ENCODE assay signal across 19 cellular contexts in genomic region chr2:1856922-1857321, GRCh38.
DNase-seq lines count a peak whose midpoint lies in the region; ATAC-seq and TF ChIP-seq lines count a peak whose summit lies in the region.
"Had no signal": no experiment of that assay in that cellular context is flagged by ENCODE, and none has a peak within 500 bp of the region (broad histone marks: within the 10 kb centered on the region; RNA-seq: fewer than 3 reads in every experiment).

No MANE protein-coding gene starts in this region.

- H2BK12ac ChIP-seq in mesenchymal stem cell (ENCODE audit: low read length in 2 of 2): no peak overlapping the region

- no peak for ATAC-seq in HG03565 (IDR thresholded peaks at IDR 0.05; ENCODE audit: unreplicated experiment)
- ATAC-seq: gastroesophageal sphincter; stimulated activated naive B cell treated with anti-CD40 and anti-IgM and Interleukin-4, amounts not matched to agents 10 μg/mL and 1 μg/mL and 100 μg/mL, for 72 hours had no signal

- H2BK120ac ChIP-seq in mesenchymal stem cell (ENCODE audit: low read depth, low read length): no peak overlapping the region

- H3K9me3 ChIP-seq in GM23248 (ENCODE audit: low read depth) (no peaks in the 10 kb centered on the region), fibroblast of lung (ENCODE audit: control insufficient read depth, insufficient read depth, low read depth, low read length) (no peaks in the 10 kb centered on the region), mesenchymal stem cell (ENCODE audit: control insufficient read depth, low read length) (no peaks in the 10 kb centered on the region)
- H3K9me3 ChIP-seq: gastroesophageal sphincter, prostate gland had no signal

- no peaks in the 10 kb centered on the region for H3F3A ChIP-seq in GM23248 (ENCODE audit: insufficient read depth)

- no peak overlapping the region for H4K8ac ChIP-seq in mesenchymal stem cell (ENCODE audit: low read length)

- H3K9me2 ChIP-seq in GM23248 (ENCODE audit: insufficient read depth): no peaks in the 10 kb centered on the region

- peaks cover 51% of the 10 kb centered on the region for H3K27me3 ChIP-seq in GM23248 (replicated peaks; ENCODE audit: insufficient read depth)
- peaks cover 8% of the 10 kb centered on the region for H3K27me3 ChIP-seq in fibroblast of lung (ENCODE audit: control insufficient read depth, insufficient read depth, low read length)
- peaks cover 17 to 48% of the 10 kb centered on the region in 2 experiments for H3K27me3 ChIP-seq in mesenchymal stem cell (ENCODE audit: control insufficient read depth in 1 of 2, insufficient read depth in 1 of 2, low read length in 2 of 2)

- WGBS in GM23248 (ENCODE audit: low coverage in 1 of 2, low lambda C conversion rate in 2 of 2, missing lambda C conversion rate in 2 of 2), 2 experiments: 58 to 62% methylated on average over 7 of the region's 7 CpGs
- 76% methylated on average over 6 of the region's 7 CpGs for WGBS in mesenchymal stem cell

- no peak overlapping the region for H2BK5ac ChIP-seq in mesenchymal stem cell (ENCODE audit: low read depth, low read length, poor library complexity, severe bottlenecking)

- H2BK15ac ChIP-seq in mesenchymal stem cell (ENCODE audit: low read depth, poor library complexity, severe bottlenecking): no peak overlapping the region

- no peak overlapping the region for H4K91ac ChIP-seq in mesenchymal stem cell (ENCODE audit: low read length)

- no peak overlapping the region for H3K23ac ChIP-seq in mesenchymal stem cell (ENCODE audit: low read length in 2 of 2)

- no peak overlapping the region for H3K4me3 ChIP-seq in GM23248
- H3K4me3 ChIP-seq in fibroblast of lung (replicated peaks in 1 of 4; ENCODE audit: control extremely low read depth in 1 of 4, insufficient read depth in 1 of 4, low read depth in 3 of 4, low read length in 4 of 4): no peak overlapping the region
- H3K4me3 ChIP-seq in mesenchymal stem cell (ENCODE audit: insufficient read depth in 1 of 2, low read depth in 1 of 2, low read length in 2 of 2): no peak overlapping the region
- H3K4me3 ChIP-seq: cardiac muscle cell, gastroesophageal sphincter, prostate gland had no signal

- H3K18ac ChIP-seq in mesenchymal stem cell (ENCODE audit: low read depth in 1 of 2, low read length in 2 of 2): no peak overlapping the region

- no peak for TF ChIP-seq CTCF in fibroblast of lung (conservative IDR thresholded peaks at IDR 0.05 in 1 of 2, IDR thresholded peaks at IDR 0.05 in 1 of 2; ENCODE audit: low read depth in 1 of 2, low read length in 2 of 2)

- H3K27ac ChIP-seq in GM23248 (no peak overlapping the region), fibroblast of lung (ENCODE audit: insufficient read depth, low read length) (no peak overlapping the region), mesenchymal stem cell (ENCODE audit: low read length, poor library complexity, severe bottlenecking) (no peak overlapping the region)
- H3K27ac ChIP-seq: C4-2B, cardiac muscle cell, gastroesophageal sphincter, prostate gland had no signal

- no peaks in the 10 kb centered on the region for H3K79me1 ChIP-seq in mesenchymal stem cell (replicated peaks; ENCODE audit: low read length, poor library complexity, severe bottlenecking)

- H3K36me3 ChIP-seq in GM23248 (ENCODE audit: low read depth): no peaks in the 10 kb centered on the region
- H3K36me3 ChIP-seq in fibroblast of lung (ENCODE audit: control insufficient read depth, insufficient read depth, low read length): no peaks in the 10 kb centered on the region
- H3K36me3 ChIP-seq in mesenchymal stem cell (ENCODE audit: control insufficient read depth in 1 of 2, insufficient read depth in 2 of 2, low read depth in 1 of 2, low read length in 2 of 2): no peaks in the 10 kb centered on the region
- H3K36me3 ChIP-seq: cardiac muscle cell, gastroesophageal sphincter, prostate gland had no signal

- H2AFZ ChIP-seq in GM23248 (no peak overlapping the region), fibroblast of lung (ENCODE audit: low read length) (no peak overlapping the region), mesenchymal stem cell (ENCODE audit: low read depth, low read length) (no peak overlapping the region)

- DNase-seq in GM23248: peak; percentile 46
- peak; percentile 54 for DNase-seq in SK-N-DZ (ENCODE audit: low spot score)
- DNase-seq in fibroblast of lung (ENCODE audit: low read depth in 2 of 2): peak; percentile 14 to 70
- peak; percentile 12 for DNase-seq in stromal cell of bone marrow (ENCODE audit: low read depth)
- DNase-seq in mesenteric fat pad (ENCODE audit: low spot score): no peak
- no peak for DNase-seq in mesenchymal stem cell
- DNase-seq in stimulated activated CD4-positive, alpha-beta T cell treated with anti-CD3 and anti-CD28 coated beads, Interleukin-4, amount 100 ng/mL, for 1 hour: no peak
- DNase-seq: activated CD4-positive, CD25-positive, alpha-beta regulatory T cell; activated naive CD8-positive, alpha-beta T cell treated with anti-CD3 and anti-CD28 coated beads for 36 hours; NCI-H187; NCI-H446; SHP77; stimulated activated naive B cell treated with anti-CD40 and anti-IgM and Interleukin-4, amounts not matched to agents 10 μg/mL and 1 μg/mL and 100 μg/mL, for 72 hours; trophoblast cell had no signal

- no peak overlapping the region for H2AK5ac ChIP-seq in mesenchymal stem cell (ENCODE audit: low read length, severe bottlenecking)

- H4K20me1 ChIP-seq in GM23248 (ENCODE audit: insufficient read depth): no peaks in the 10 kb centered on the region
- H4K20me1 ChIP-seq in fibroblast of lung (ENCODE audit: control insufficient read depth, extremely low read depth, insufficient read depth, low read length): no peaks in the 10 kb centered on the region

- no peak overlapping the region for H3K4ac ChIP-seq in mesenchymal stem cell (ENCODE audit: low read depth in 1 of 2, low read length in 2 of 2)

- no peaks in the 10 kb centered on the region for H3K79me2 ChIP-seq in GM23248 (ENCODE audit: insufficient read depth)
- H3K79me2 ChIP-seq in fibroblast of lung (ENCODE audit: control insufficient read depth, insufficient read depth, low read length): no peaks in the 10 kb centered on the region

- H3K4me2 ChIP-seq in GM23248 (ENCODE audit: unreplicated experiment) (no peak overlapping the region), fibroblast of lung (ENCODE audit: extremely low read depth, insufficient read depth, low read length) (no peak overlapping the region), mesenchymal stem cell (ENCODE audit: low read length, poor library complexity, severe bottlenecking) (no peak overlapping the region)

- H3K9ac ChIP-seq in GM23248 (no peak overlapping the region), fibroblast of lung (ENCODE audit: insufficient read depth, low read length) (no peak overlapping the region), mesenchymal stem cell (ENCODE audit: low read length) (no peak overlapping the region)

- no peaks in the 10 kb centered on the region for H3K4me1 ChIP-seq in GM23248 (ENCODE audit: insufficient read depth)
- H3K4me1 ChIP-seq in fibroblast of lung (ENCODE audit: control insufficient read depth, extremely low read depth, insufficient read depth, low read length): no peaks in the 10 kb centered on the region
- H3K4me1 ChIP-seq in mesenchymal stem cell (ENCODE audit: control insufficient read depth, insufficient read depth, low read depth, low read length): peaks cover 8% of the 10 kb centered on the region
- H3K4me1 ChIP-seq: prostate gland had no signal

- in situ Hi-C loops in GM23248 (cut with MboI): no loop called here

- H3K14ac ChIP-seq in mesenchymal stem cell (ENCODE audit: low read length in 2 of 2): no peak overlapping the region

Comparison
In these comparisons a context has a peak if more than half of its experiments do, and no peak if none do; other contexts are left out.
1. DNase-seq: peak in GM23248 (single experiment), SK-N-DZ (single experiment), fibroblast of lung (2 of 2) and stromal cell of bone marrow (single experiment); none in mesenteric fat pad (single experiment), mesenchymal stem cell (single experiment) and stimulated activated CD4-positive, alpha-beta T cell treated with anti-CD3 and anti-CD28 coated beads, Interleukin-4, amount 100 ng/mL, for 1 hour (single experiment).